In genomic region chr20:44624152-44624551, GRCh38 we compare ENCODE assay signal across 33 cellular contexts.
"Had no signal": no experiment of that assay in that cellular context is flagged by ENCODE, and none has a peak within 500 bp of the region (broad histone marks: within the 10 kb centered on the region; RNA-seq: fewer than 3 reads in every experiment).

No MANE protein-coding gene starts in this region.

- ATAC-seq: activated naive CD8-positive, alpha-beta T cell treated with anti-CD3 and anti-CD28 coated beads, Interleukin-2, amount 50 U/mL, for 24 hours; activated T-cell treated with anti-CD3 and anti-CD28 coated beads, Interleukin-2, amount 50 U/mL, for 72 hours; body of pancreas; effector memory CD8-positive, alpha-beta T cell; foreskin keratinocyte; gastrocnemius medialis; WTC11 had no signal

- DNase-seq: activated CD4-positive, alpha-beta memory T cell treated with anti-CD3 and anti-CD28 coated beads, Interleukin-2, amount 10 ng/mL, durations not matched to agents 7 days and 5 days; activated CD4-positive, alpha-beta T cell treated with anti-CD3 and anti-CD28 coated beads for 1 hour; activated CD4-positive, alpha-beta T cell treated with anti-CD3 and anti-CD28 coated beads for 4 hours; activated CD4-positive, alpha-beta T cell treated with anti-CD3 and anti-CD28 coated beads, Interleukin-2, amount 10 ng/mL, durations not matched to agents 7 days and 5 days; activated CD4-positive, alpha-beta T cell treated with anti-CD3 and anti-CD28 coated beads, Interleukin-2, amount 50 U/mL, for 4 hours; activated CD8-positive, alpha-beta memory T cell treated with anti-CD3 and anti-CD28 coated beads, Interleukin-2, amount 50 U/mL, for 48 hours; activated effector memory CD4-positive, alpha-beta T cell treated with Interleukin-2 at 50 U/mL for 16 hours; activated gamma-delta T cell treated with Interleukin-2 at 50 U/mL for 16 hours; activated naive CD4-positive, alpha-beta T cell treated with anti-CD3 and anti-CD28 coated beads, Interleukin-2, amount 50 U/mL, for 16 hours; activated naive CD4-positive, alpha-beta T cell treated with Interleukin-2 at 50 U/mL for 16 hours; activated naive CD8-positive, alpha-beta T cell treated with anti-CD3 and anti-CD28 coated beads for 36 hours; activated naive CD8-positive, alpha-beta T cell treated with anti-CD3 and anti-CD28 coated beads, Interleukin-2, amount 50 U/mL, for 24 hours; activated T-cell treated with anti-CD3 and anti-CD28 coated beads for 4 hours; activated T-cell treated with anti-CD3 and anti-CD28 coated beads, Interleukin-2, amount 50 U/mL, for 24 hours; activated T-cell treated with anti-CD3 and anti-CD28 coated beads, Interleukin-2, amount 50 U/mL, for 72 hours; adrenal gland; amygdala; aorta; body of pancreas; caudate nucleus; cortex of kidney; dermis blood vessel endothelial cell; effector CD4-positive, alpha-beta T cell; effector memory CD8-positive, alpha-beta T cell; erythroblast; foreskin keratinocyte; gastrocnemius medialis; glutamatergic neuron; T-helper 1 cell; T-helper 2 cell had no signal

- H3K4me1 Mint-ChIP-seq: WTC11 had no signal

- H3K27me3 Mint-ChIP-seq: activated CD4-positive, alpha-beta memory T cell treated with anti-CD3 and anti-CD28 coated beads, Interleukin-2, amount 10 ng/mL, durations not matched to agents 7 days and 5 days; activated CD4-positive, alpha-beta T cell treated with anti-CD3 and anti-CD28 coated beads, Interleukin-2, amount 10 ng/mL, durations not matched to agents 7 days and 5 days; activated naive CD8-positive, alpha-beta T cell treated with anti-CD3 and anti-CD28 coated beads for 36 hours; activated naive CD8-positive, alpha-beta T cell treated with anti-CD3 and anti-CD28 coated beads, Interleukin-2, amount 50 U/mL, for 24 hours; activated T-cell treated with anti-CD3 and anti-CD28 coated beads, Interleukin-2, amount 50 U/mL, for 24 hours; effector memory CD8-positive, alpha-beta T cell had no signal

- H3K4me1 ChIP-seq: adrenal gland, body of pancreas, esophagus muscularis mucosa, foreskin keratinocyte, gastrocnemius medialis had no signal

- H3K4me3 Mint-ChIP-seq: activated CD4-positive, alpha-beta memory T cell treated with anti-CD3 and anti-CD28 coated beads, Interleukin-2, amount 10 ng/mL, durations not matched to agents 7 days and 5 days; activated CD4-positive, alpha-beta T cell treated with anti-CD3 and anti-CD28 coated beads, Interleukin-2, amount 10 ng/mL, durations not matched to agents 7 days and 5 days; activated naive CD8-positive, alpha-beta T cell treated with anti-CD3 and anti-CD28 coated beads for 36 hours; activated naive CD8-positive, alpha-beta T cell treated with anti-CD3 and anti-CD28 coated beads, Interleukin-2, amount 50 U/mL, for 24 hours; activated T-cell treated with anti-CD3 and anti-CD28 coated beads, Interleukin-2, amount 50 U/mL, for 24 hours; activated T-cell treated with anti-CD3 and anti-CD28 coated beads, Interleukin-2, amount 50 U/mL, for 72 hours; effector memory CD8-positive, alpha-beta T cell; WTC11 had no signal

- H3K4me3 ChIP-seq: adrenal gland, body of pancreas, esophagus muscularis mucosa, gastrocnemius medialis had no signal

- H3K27ac Mint-ChIP-seq: activated CD4-positive, alpha-beta memory T cell treated with anti-CD3 and anti-CD28 coated beads, Interleukin-2, amount 10 ng/mL, durations not matched to agents 7 days and 5 days; activated CD4-positive, alpha-beta T cell treated with anti-CD3 and anti-CD28 coated beads, Interleukin-2, amount 10 ng/mL, durations not matched to agents 7 days and 5 days; activated naive CD8-positive, alpha-beta T cell treated with anti-CD3 and anti-CD28 coated beads for 36 hours; activated naive CD8-positive, alpha-beta T cell treated with anti-CD3 and anti-CD28 coated beads, Interleukin-2, amount 50 U/mL, for 24 hours; WTC11 had no signal

- H3K27me3 ChIP-seq: adrenal gland, body of pancreas, esophagus muscularis mucosa, foreskin keratinocyte, gastrocnemius medialis had no signal

- H3K27ac ChIP-seq: adrenal gland, body of pancreas, esophagus muscularis mucosa, foreskin keratinocyte, gastrocnemius medialis, VCaP had no signal

- H3K9me3 ChIP-seq: adrenal gland, body of pancreas, gastrocnemius medialis had no signal
